In the genomic region with DNA sequence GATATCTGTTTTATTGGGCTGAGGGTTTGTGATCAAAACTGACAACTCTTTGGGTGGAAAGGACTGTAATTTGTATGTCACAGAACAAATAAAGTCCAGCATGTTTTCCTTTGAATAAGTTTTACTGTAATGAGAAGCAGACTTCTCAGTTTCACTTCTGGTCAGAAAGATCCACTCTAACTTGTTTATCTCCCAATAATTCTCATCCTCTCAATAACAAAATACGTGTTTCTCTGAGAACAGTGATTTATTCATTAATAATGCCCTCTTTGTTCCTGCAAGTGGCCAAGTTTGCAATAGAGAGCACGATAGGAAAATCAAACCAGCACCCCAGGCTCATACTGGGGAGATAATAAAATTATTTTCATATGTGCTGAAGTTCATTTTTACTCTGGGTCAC, we compare ENCODE assay signal across 31 cellular contexts.
"Had no signal": no experiment of that assay in that cellular context is flagged by ENCODE, and none has a peak within 500 bp of the region (broad histone marks: within the 10 kb centered on the region; RNA-seq: fewer than 3 reads in every experiment).

No MANE protein-coding gene starts in this region.

- DNase-seq: activated CD4-positive, alpha-beta memory T cell treated with anti-CD3 and anti-CD28 coated beads for 36 hours; activated CD4-positive, alpha-beta T cell treated with anti-CD3 and anti-CD28 coated beads, Interleukin-2, amount 10 ng/mL, durations not matched to agents 24 days and 14 days; activated CD8-positive, alpha-beta memory T cell treated with anti-CD3 and anti-CD28 coated beads, Interleukin-2, amount 50 U/mL, for 48 hours; activated gamma-delta T cell treated with Interleukin-2 at 50 U/mL for 16 hours; activated naive CD8-positive, alpha-beta T cell treated with anti-CD3 and anti-CD28 coated beads, Interleukin-2, amount 50 U/mL, for 24 hours; activated T-cell treated with anti-CD3 and anti-CD28 coated beads, Interleukin-2, amount 50 U/mL, for 4 hours; amygdala; colonic mucosa; effector memory CD8-positive, alpha-beta T cell; foreskin fibroblast; islet precursor cell; left cardiac atrium; mammary epithelial cell; naive thymus-derived CD4-positive, alpha-beta T cell; ovary; stimulated activated CD4-positive, alpha-beta T cell treated with anti-CD3 and anti-CD28 coated beads, Interleukin-1b, Interleukin-23, amount 100 ng/mL, for 48 hours; stimulated activated CD4-positive, alpha-beta T cell treated with anti-CD3 and anti-CD28 coated beads, Interleukin-4, amount 100 ng/mL, for 4 hours; stimulated activated naive CD4-positive, alpha-beta T cell; T-helper 1 cell; trophoblast cell; uterus; WERI-Rb-1 had no signal

- H3K4me3 Mint-ChIP-seq: activated CD4-positive, alpha-beta memory T cell treated with anti-CD3 and anti-CD28 coated beads for 36 hours; activated CD4-positive, alpha-beta T cell treated with anti-CD3 and anti-CD28 coated beads, Interleukin-2, amount 10 ng/mL, durations not matched to agents 24 days and 14 days; activated naive CD4-positive, alpha-beta T cell treated with anti-CD3 and anti-CD28 coated beads, Interleukin-2, amount 50 U/mL, for 24 hours; activated naive CD8-positive, alpha-beta T cell treated with anti-CD3 and anti-CD28 coated beads, Interleukin-2, amount 50 U/mL, for 24 hours; activated T-cell treated with anti-CD3 and anti-CD28 coated beads, Interleukin-2, amount 50 U/mL, for 4 hours; activated T-helper 17 cell treated with anti-CD3 and anti-CD28 coated beads, Interleukin-2, amount 50 U/mL, for 72 hours; effector memory CD8-positive, alpha-beta T cell; mesothelial cell of epicardium; naive thymus-derived CD4-positive, alpha-beta T cell; T-helper 2 cell treated with Interferon-gamma antibody and Interleukin-4, amounts not matched to agents 5 μg/mL and 100 μg/mL, for 36 hours had no signal

- ATAC-seq: activated CD4-positive, CD25-positive, alpha-beta regulatory T cell treated with anti-CD3 and anti-CD28 coated beads, Interleukin-2, amount 50 U/mL, for 24 hours; activated naive CD8-positive, alpha-beta T cell treated with anti-CD3 and anti-CD28 coated beads, Interleukin-2, amount 50 U/mL, for 24 hours; activated T-cell treated with anti-CD3 and anti-CD28 coated beads, Interleukin-2, amount 50 U/mL, for 4 hours; activated T-helper 17 cell treated with anti-CD3 and anti-CD28 coated beads, Interleukin-2, amount 50 U/mL, for 72 hours; effector memory CD8-positive, alpha-beta T cell; left cardiac atrium; naive thymus-derived CD4-positive, alpha-beta T cell had no signal

- H3K36me3 ChIP-seq: colonic mucosa, ovary, prostate gland, thoracic aorta, uterus, WERI-Rb-1 had no signal

- H3K4me2 ChIP-seq: smooth muscle cell had no signal

- H3K9me3 ChIP-seq: colonic mucosa, ovary, prostate gland, thoracic aorta, uterus had no signal

- H3K9me3 Mint-ChIP-seq: activated naive CD4-positive, alpha-beta T cell treated with anti-CD3 and anti-CD28 coated beads, Interleukin-2, amount 50 U/mL, for 24 hours; mesothelial cell of epicardium had no signal

- H3K27me3 ChIP-seq: colonic mucosa, ovary, uterus had no signal

- H3K27me3 Mint-ChIP-seq: activated CD4-positive, alpha-beta memory T cell treated with anti-CD3 and anti-CD28 coated beads for 36 hours; activated CD4-positive, alpha-beta T cell treated with anti-CD3 and anti-CD28 coated beads, Interleukin-2, amount 10 ng/mL, durations not matched to agents 24 days and 14 days; activated naive CD4-positive, alpha-beta T cell treated with anti-CD3 and anti-CD28 coated beads, Interleukin-2, amount 50 U/mL, for 24 hours; activated naive CD8-positive, alpha-beta T cell treated with anti-CD3 and anti-CD28 coated beads, Interleukin-2, amount 50 U/mL, for 24 hours; activated T-helper 17 cell treated with anti-CD3 and anti-CD28 coated beads, Interleukin-2, amount 50 U/mL, for 72 hours; effector memory CD8-positive, alpha-beta T cell; naive thymus-derived CD4-positive, alpha-beta T cell had no signal

- FAIRE-seq: bronchial epithelial cell had no signal

- H3K27ac ChIP-seq: colonic mucosa, ovary, prostate gland, thoracic aorta, uterus, WERI-Rb-1 had no signal

- H3K4me1 ChIP-seq: colonic mucosa, prostate gland, uterus had no signal

- H3K4me1 Mint-ChIP-seq: activated CD4-positive, alpha-beta T cell treated with anti-CD3 and anti-CD28 coated beads, Interleukin-2, amount 10 ng/mL, durations not matched to agents 24 days and 14 days; activated naive CD4-positive, alpha-beta T cell treated with anti-CD3 and anti-CD28 coated beads, Interleukin-2, amount 50 U/mL, for 24 hours; activated naive CD8-positive, alpha-beta T cell treated with anti-CD3 and anti-CD28 coated beads, Interleukin-2, amount 50 U/mL, for 24 hours; activated T-helper 17 cell treated with anti-CD3 and anti-CD28 coated beads, Interleukin-2, amount 50 U/mL, for 72 hours; mesothelial cell of epicardium; naive thymus-derived CD4-positive, alpha-beta T cell had no signal

- H3K4me3 ChIP-seq: colonic mucosa, ovary, prostate gland, smooth muscle cell, thoracic aorta, uterus had no signal

- H3K36me3 Mint-ChIP-seq: activated CD4-positive, alpha-beta memory T cell treated with anti-CD3 and anti-CD28 coated beads for 36 hours; activated naive CD4-positive, alpha-beta T cell treated with anti-CD3 and anti-CD28 coated beads, Interleukin-2, amount 50 U/mL, for 24 hours; mesothelial cell of epicardium; naive thymus-derived CD4-positive, alpha-beta T cell had no signal

- H3K27ac Mint-ChIP-seq: activated CD4-positive, alpha-beta memory T cell treated with anti-CD3 and anti-CD28 coated beads for 36 hours; activated CD4-positive, alpha-beta T cell treated with anti-CD3 and anti-CD28 coated beads, Interleukin-2, amount 10 ng/mL, durations not matched to agents 24 days and 14 days; activated naive CD4-positive, alpha-beta T cell treated with anti-CD3 and anti-CD28 coated beads, Interleukin-2, amount 50 U/mL, for 24 hours; activated naive CD8-positive, alpha-beta T cell treated with anti-CD3 and anti-CD28 coated beads, Interleukin-2, amount 50 U/mL, for 24 hours; activated T-helper 17 cell treated with anti-CD3 and anti-CD28 coated beads, Interleukin-2, amount 50 U/mL, for 72 hours; effector memory CD8-positive, alpha-beta T cell; mesothelial cell of epicardium; naive thymus-derived CD4-positive, alpha-beta T cell; T-helper 2 cell treated with Interferon-gamma antibody and Interleukin-4, amounts not matched to agents 5 μg/mL and 100 μg/mL, for 36 hours had no signal
